Comparison of ENCODE assay signal across 21 cellular contexts in genomic region chr1:241503444-241503843, GRCh38. TPM values are rescaled to one million over a fixed set of nuclear protein-coding genes. Genes with fewer than 3 reads are reported as not detected.
"Had no signal": no experiment of that assay in that cellular context is flagged by ENCODE, and none has a peak within 500 bp of the region (broad histone marks: within the 10 kb centered on the region; RNA-seq: fewer than 3 reads in every experiment).

No MANE protein-coding gene starts in this region.

- H3K36me3 ChIP-seq: prostate gland had no signal

- H3K4me3 ChIP-seq: body of pancreas, dorsolateral prefrontal cortex, prostate gland, SJSA1, skin epidermis, stomach, upper lobe of right lung had no signal

- H3K27me3 ChIP-seq: body of pancreas, dorsolateral prefrontal cortex, SJSA1, stomach, upper lobe of right lung had no signal

- H3K4me1 Mint-ChIP-seq: endodermal cell had no signal

- H3K9me3 Mint-ChIP-seq: endodermal cell; naive thymus-derived CD4-positive, alpha-beta T cell; T-helper 1 cell treated with Interleukin-12 subunit alpha and Interleukin-12 subunit beta and Interleukin-4 antibody, amounts not matched to agents 30 μg/mL and 1 μg/mL, for 36 hours had no signal

- H3K27me3 Mint-ChIP-seq: activated naive CD8-positive, alpha-beta T cell; naive thymus-derived CD4-positive, alpha-beta T cell had no signal

- H3K27ac Mint-ChIP-seq: activated naive CD8-positive, alpha-beta T cell; endodermal cell; naive thymus-derived CD4-positive, alpha-beta T cell; T-helper 1 cell treated with Interleukin-12 subunit alpha and Interleukin-12 subunit beta and Interleukin-4 antibody, amounts not matched to agents 30 μg/mL and 1 μg/mL, for 36 hours had no signal

- ATAC-seq: body of pancreas; left cardiac atrium; naive thymus-derived CD4-positive, alpha-beta T cell; right cardiac atrium; upper lobe of right lung had no signal

- H3K9me3 ChIP-seq: body of pancreas, prostate gland, SJSA1, stomach, upper lobe of right lung had no signal

- DNase-seq: activated gamma-delta T cell; activated T-cell treated with anti-CD3 and anti-CD28 coated beads for 4 hours; body of pancreas; dorsolateral prefrontal cortex; endodermal cell; foreskin fibroblast; hippocampal formation; left cardiac atrium; mesendoderm; naive thymus-derived CD4-positive, alpha-beta T cell; right cardiac atrium; stimulated activated CD4-positive, alpha-beta T cell treated with anti-CD3 and anti-CD28 coated beads, Interleukin-4, amount 100 ng/mL, for 24 hours; stomach; upper lobe of right lung had no signal

- H3K4me3 Mint-ChIP-seq: activated naive CD8-positive, alpha-beta T cell; endodermal cell; naive thymus-derived CD4-positive, alpha-beta T cell; T-helper 1 cell treated with Interleukin-12 subunit alpha and Interleukin-12 subunit beta and Interleukin-4 antibody, amounts not matched to agents 30 μg/mL and 1 μg/mL, for 36 hours had no signal

- H3K4me1 ChIP-seq: body of pancreas, prostate gland, SJSA1, stomach, upper lobe of right lung had no signal

- H3K27ac ChIP-seq: body of pancreas, epithelial cell of prostate, prostate gland, SJSA1, skin epidermis, stomach, upper lobe of right lung had no signal

RNA-seq across cellular contexts. Expression of gene KMO, which starts 28.7 kb away (rescaled TPM):
- total RNA-seq: endodermal cell, osteocyte had no signal
- polyA plus RNA-seq: naive thymus-derived CD4-positive, alpha-beta T cell had no signal
